ENCODE assay signal across 11 cellular contexts in genomic region chr17:68954146-68954971, GRCh38. TPM values are rescaled to one million over a fixed set of nuclear protein-coding genes. Genes with fewer than 3 reads are reported as not detected.
A peak's percentile ranks its signal among the peaks of the same experiment; 100 is the strongest.
DNase-seq lines count a peak whose midpoint lies in the region; ATAC-seq and TF ChIP-seq lines count a peak whose summit lies in the region.
"Had no signal": no experiment of that assay in that cellular context is flagged by ENCODE, and none has a peak within 500 bp of the region (broad histone marks: within the 10 kb centered on the region; RNA-seq: fewer than 3 reads in every experiment).

No MANE protein-coding gene starts in this region.

- H3K27me3 ChIP-seq in uterus: no peaks in the 10 kb centered on the region

- in situ Hi-C loops in astrocyte of the cerebellum (cut with HindIII; ENCODE audit: low sequenced_read_pairs): no loop called here

- intact Hi-C loops in uterus (cut with DNase I; ENCODE audit: low total_unique reads): no loop called here

- DNase-seq in astrocyte of the cerebellum (ENCODE audit: low read depth): no peak
- DNase-seq in globus pallidus (ENCODE audit: low spot score): peak; percentile 35
- DNase-seq in osteocyte (ENCODE audit: extremely low spot score, unreplicated experiment): no peak
- DNase-seq in uterus: no peak
- DNase-seq in DMS 273 (lab: John Stamatoyannopoulos, UW; ENCODE audit: unreplicated experiment): no peak
- no peak for DNase-seq in NCI-H2196 treated with DMSO at 0.1 percent for 48 hours (lab: John Stamatoyannopoulos, UW; ENCODE audit: unreplicated experiment)
- DNase-seq: activated CD4-positive, alpha-beta memory T cell treated with anti-CD3 and anti-CD28 coated beads for 36 hours; NCI-H345 had no signal

- H3K4me1 Mint-ChIP-seq in osteocyte (ENCODE audit: unreplicated experiment): peaks cover 28% of the 10 kb centered on the region

- no peaks in the 10 kb centered on the region for H3K9me3 Mint-ChIP-seq in osteocyte (ENCODE audit: unreplicated experiment)

- H3K36me3 Mint-ChIP-seq in osteocyte (ENCODE audit: unreplicated experiment): peaks cover 3% of the 10 kb centered on the region
- H3K36me3 Mint-ChIP-seq: activated CD4-positive, alpha-beta memory T cell treated with anti-CD3 and anti-CD28 coated beads for 36 hours had no signal

- TF ChIP-seq CTCF in astrocyte of the cerebellum (IDR thresholded peaks at IDR 0.05; ENCODE audit: low read depth, low read length, missing control alignments): no peak
- no peak for TF ChIP-seq CTCF in osteocyte (IDR thresholded peaks at IDR 0.05)
- TF ChIP-seq CTCF in uterus (IDR thresholded peaks at IDR 0.05): no peak

- no peak for ATAC-seq in HG02678 (IDR thresholded peaks at IDR 0.05; ENCODE audit: unreplicated experiment)
- ATAC-seq: Panc1 had no signal

- peak overlapping the region; percentile 43 to 46 for H3K27ac ChIP-seq in uterus

- H3K27ac Mint-ChIP-seq in osteocyte (ENCODE audit: unreplicated experiment): peak overlapping the region; percentile 90
- H3K27ac Mint-ChIP-seq: activated CD4-positive, alpha-beta memory T cell treated with anti-CD3 and anti-CD28 coated beads for 36 hours; T-helper 2 cell treated with Interferon-gamma antibody and Interleukin-4, amounts not matched to agents 5 μg/mL and 100 μg/mL, for 36 hours had no signal

- TF ChIP-seq POLR2A in uterus (IDR thresholded peaks at IDR 0.05): no peak

- no peaks in the 10 kb centered on the region for H3K27me3 Mint-ChIP-seq in osteocyte (ENCODE audit: unreplicated experiment)
- H3K27me3 Mint-ChIP-seq: activated CD4-positive, alpha-beta memory T cell treated with anti-CD3 and anti-CD28 coated beads for 36 hours had no signal

- no peaks in the 10 kb centered on the region for H3K36me3 ChIP-seq in uterus

- H3K9me3 ChIP-seq in uterus: no peaks in the 10 kb centered on the region

- no peaks in the 10 kb centered on the region for H3K4me1 ChIP-seq in uterus

- peak overlapping the region; percentile 75 for H3K4me3 Mint-ChIP-seq in osteocyte (ENCODE audit: unreplicated experiment)
- H3K4me3 Mint-ChIP-seq: activated CD4-positive, alpha-beta memory T cell treated with anti-CD3 and anti-CD28 coated beads for 36 hours; T-helper 2 cell treated with Interferon-gamma antibody and Interleukin-4, amounts not matched to agents 5 μg/mL and 100 μg/mL, for 36 hours had no signal

- peak overlapping the region; percentile 40 for H3K4me3 ChIP-seq in astrocyte of the cerebellum (ENCODE audit: low read depth, low read length)
- peak overlapping the region; percentile 14 to 34 for H3K4me3 ChIP-seq in uterus

RNA-seq across cellular contexts. Expression of gene ABCA8, which starts 0.8 kb away (rescaled TPM):
- total RNA-seq in osteocyte: 34.1 and 37.0 TPM in 2 replicates
- 10 to 100 TPM; 30.0 to 68.5 (median 42.8) TPM for total RNA-seq in uterus
- total RNA-seq: activated CD4-positive, alpha-beta memory T cell treated with anti-CD3 and anti-CD28 coated beads for 36 hours had no signal
